8 cellular contexts compared by ENCODE assay signal in the genomic region with DNA sequence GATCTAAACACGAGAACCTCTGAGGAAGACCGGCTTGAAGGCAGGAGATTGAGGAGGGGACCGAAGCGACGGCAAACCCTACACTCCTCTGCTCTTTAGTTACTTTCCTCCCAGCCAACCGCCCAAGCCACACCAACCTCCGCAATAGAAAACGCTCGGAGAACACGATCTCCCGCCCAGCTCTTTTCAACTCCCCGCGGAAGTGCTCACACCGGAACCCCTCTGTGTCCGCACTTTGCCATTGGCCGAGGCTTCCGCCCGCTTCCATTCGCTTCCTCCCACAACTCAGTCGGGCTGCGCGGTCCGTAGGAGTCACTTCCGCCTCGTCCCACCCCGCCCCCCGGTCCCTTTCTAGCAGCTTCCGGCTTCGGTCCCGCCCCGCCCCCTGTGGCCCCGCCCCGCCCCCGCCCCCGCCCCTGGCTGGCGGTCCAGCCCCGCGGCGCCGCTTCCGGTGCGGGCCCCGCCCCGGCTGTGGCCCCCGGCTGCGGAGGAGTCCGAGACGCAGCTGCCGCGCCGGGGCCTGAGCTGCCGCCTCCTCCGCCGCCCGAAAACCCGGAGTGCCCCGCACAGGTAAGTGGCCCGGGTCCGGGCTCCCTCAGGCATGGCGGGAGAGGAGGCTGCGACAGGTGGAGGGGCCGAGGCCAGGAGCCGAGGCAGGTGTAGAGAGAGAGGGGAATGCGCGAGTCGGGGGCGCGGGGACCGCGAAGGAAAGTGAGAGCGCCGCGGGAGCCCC.
DNase-seq lines count a peak whose midpoint lies in the region; ATAC-seq and TF ChIP-seq lines count a peak whose summit lies in the region.

Gene ARID3B (plus strand): TSS at position 460 of the 733 bp plus-strand sequence. CDS start 2,717 bp downstream, outside the sequence.

- H3K4me1 ChIP-seq in BLaER1 = peaks cover 43% of the 10 kb centered on the region

- peaks cover 11% of the 10 kb centered on the region; the same call in 1 of the 2 replicates for H3K36me3 ChIP-seq in BLaER1

- H3K27ac ChIP-seq in BLaER1 (peak within 1 kb of the TSS; percentile 76), layer of hippocampus (ENCODE audit: low read depth, low read length) (peak within 1 kb of the TSS; percentile 83)

- peak; percentile 79 for ATAC-seq in GM19328 (IDR thresholded peaks at IDR 0.05; ENCODE audit: unreplicated experiment)
- ATAC-seq in HG03460 (IDR thresholded peaks at IDR 0.05; ENCODE audit: unreplicated experiment) = peak; percentile 71

- H3K4me3 ChIP-seq in BLaER1 (peak within 1 kb of the TSS; percentile 92), choroid plexus epithelial cell (ENCODE audit: low read depth, low read length) (peak within 1 kb of the TSS; percentile 82)

- peak within 1 kb of the TSS; percentile 99 for H3K4me2 ChIP-seq in BLaER1

- DNase-seq in NCI-H526 (lab: John Stamatoyannopoulos, UW) (peak; percentile 94 to 98), choroid plexus epithelial cell (ENCODE audit: low read depth) (peak; percentile 98)
- DNase-seq in activated CD4-positive, alpha-beta T cell treated with anti-CD3 and anti-CD28 coated beads for 4 hours = peak; percentile 94 to 98
- peak; percentile 88 to 94 for DNase-seq in stimulated activated CD4-positive, alpha-beta T cell treated with anti-CD3 and anti-CD28 coated beads, Interleukin-1b, Interleukin-23, amount 100 ng/mL, for 1 hour (ENCODE audit: low read depth in 2 of 2)

- H3K9me3 ChIP-seq in BLaER1 = no peaks in the 10 kb centered on the region

- H3K27me3 ChIP-seq in BLaER1 = peaks cover 17% of the 10 kb centered on the region; the same call in 1 of the 2 replicates
- no peaks in the 10 kb centered on the region for H3K27me3 ChIP-seq in layer of hippocampus (ENCODE audit: control insufficient read depth, insufficient read depth, low read length)

- H4K20me1 ChIP-seq in BLaER1 = peaks cover 45% of the 10 kb centered on the region

- H3K9ac ChIP-seq in BLaER1 = peak within 1 kb of the TSS; percentile 86

- TF ChIP-seq CTCF in choroid plexus epithelial cell (conservative IDR thresholded peaks at IDR 0.05; ENCODE audit: low read depth, low read length) = no peak

Comparison
In these comparisons a context has a peak if more than half of its experiments do, and no peak if none do; other contexts are left out.
1. Peak in every context shown above with its lines: DNase-seq, ATAC-seq, H3K4me3 ChIP-seq and H3K27ac ChIP-seq.